ENCODE assay signal across 9 cellular contexts in genomic region chr1:212567676-212568075, GRCh38. TPM values are rescaled to one million over a fixed set of nuclear protein-coding genes. Genes with fewer than 3 reads are reported as not detected.
A peak's percentile ranks its signal among the peaks of the same experiment; 100 is the strongest.
DNase-seq lines count a peak whose midpoint lies in the region; ATAC-seq and TF ChIP-seq lines count a peak whose summit lies in the region.
"Had no signal": no experiment of that assay in that cellular context is flagged by ENCODE, and none has a peak within 500 bp of the region (broad histone marks: within the 10 kb centered on the region; RNA-seq: fewer than 3 reads in every experiment).

No MANE protein-coding gene starts in this region.

- CTCF ChIA-PET in activated CD8-positive, alpha-beta T cell treated with anti-CD3 and anti-CD28 coated beads, Interleukin-2, amount 10 ng/mL, durations not matched to agents 7 days and 5 days (lab: Charles Lee): interaction anchor here (0.6 to 3.1 kb wide), 8 partner anchors 15 to 532 kb away, joined by 3 to 17 read pairs (median 4); partner anchors contain the start of genes DTL and INTS7

- H3K4me1 ChIP-seq in tibial nerve: peaks cover 0 to 17% (median 7%) of the 10 kb centered on the region in 4 donors

- TF ChIP-seq CTCF in mesothelial cell of epicardium (IDR thresholded peaks at IDR 0.05; ENCODE audit: unreplicated experiment) (no peak), tibial nerve (IDR thresholded peaks at IDR 0.05) (no peak)

- H3K9me3 Mint-ChIP-seq in activated T-cell treated with anti-CD3 and anti-CD28 coated beads, Interleukin-2, amount 50 U/mL, for 72 hours: peaks cover 0 to 3% of the 10 kb centered on the region in 2 donors
- peaks cover 5% of the 10 kb centered on the region for H3K9me3 Mint-ChIP-seq in activated T-cell treated with anti-CD3 and anti-CD28 coated beads, Interleukin-2, amount 50 U/mL, for 24 hours
- H3K9me3 Mint-ChIP-seq in activated CD8-positive, alpha-beta T cell treated with anti-CD3 and anti-CD28 coated beads, Interleukin-2, amount 10 ng/mL, durations not matched to agents 7 days and 5 days (ENCODE audit: insufficient read depth): no peaks in the 10 kb centered on the region
- H3K9me3 Mint-ChIP-seq in mesothelial cell of epicardium: peaks cover 4% of the 10 kb centered on the region

- in situ Hi-C loops in G401 (cut with HindIII; ENCODE audit: low sequenced_read_pairs): no loop called here

- H3K27me3 ChIP-seq in tibial nerve: no peaks in the 10 kb centered on the region

- DNase-seq in activated T-cell treated with anti-CD3 and anti-CD28 coated beads, Interleukin-2, amount 50 U/mL, for 72 hours: no peak
- no peak for DNase-seq in activated T-cell treated with anti-CD3 and anti-CD28 coated beads, Interleukin-2, amount 50 U/mL, for 24 hours
- no peak for DNase-seq in activated CD8-positive, alpha-beta T cell treated with anti-CD3 and anti-CD28 coated beads, Interleukin-2, amount 10 ng/mL, durations not matched to agents 7 days and 5 days
- DNase-seq in mesothelial cell of epicardium (ENCODE audit: low spot score in 2 of 2, unreplicated experiment in 2 of 2) (no peak), tibial nerve (ENCODE audit: low spot score in 2 of 2) (no peak), G401 (ENCODE audit: low spot score) (no peak)
- DNase-seq: NCI-H1694 had no signal

- H3K4me1 Mint-ChIP-seq in activated T-cell treated with anti-CD3 and anti-CD28 coated beads, Interleukin-2, amount 50 U/mL, for 72 hours (ENCODE audit: low read depth): peaks cover 46% of the 10 kb centered on the region
- peaks cover 37% of the 10 kb centered on the region for H3K4me1 Mint-ChIP-seq in activated T-cell treated with anti-CD3 and anti-CD28 coated beads, Interleukin-2, amount 50 U/mL, for 24 hours (ENCODE audit: low read depth)
- H3K4me1 Mint-ChIP-seq in activated CD8-positive, alpha-beta T cell treated with anti-CD3 and anti-CD28 coated beads, Interleukin-2, amount 10 ng/mL, durations not matched to agents 7 days and 5 days (ENCODE audit: low read depth): peaks cover 22% of the 10 kb centered on the region
- peaks cover 22% of the 10 kb centered on the region for H3K4me1 Mint-ChIP-seq in mesothelial cell of epicardium

- 40 to 47% methylated on average over 2 of the region's 2 CpGs for WGBS in tibial nerve, 2 donors

- H3K9me3 ChIP-seq in tibial nerve: peaks cover 0 to 2% (median 0%) of the 10 kb centered on the region in 4 donors

- TF ChIP-seq EP300 in tibial nerve (IDR thresholded peaks at IDR 0.05): no peak

- no peak for ATAC-seq in activated T-cell treated with anti-CD3 and anti-CD28 coated beads, Interleukin-2, amount 50 U/mL, for 72 hours (replicated peaks in 1 of 2)
- ATAC-seq in activated CD8-positive, alpha-beta T cell treated with anti-CD3 and anti-CD28 coated beads, Interleukin-2, amount 10 ng/mL, durations not matched to agents 7 days and 5 days: no peak
- ATAC-seq in HG03571 (IDR thresholded peaks at IDR 0.05; ENCODE audit: unreplicated experiment) (no peak), GM18519 (IDR thresholded peaks at IDR 0.05; ENCODE audit: low FRiP score, unreplicated experiment) (no peak)

- peaks cover 19% of the 10 kb centered on the region for H3K27me3 Mint-ChIP-seq in activated T-cell treated with anti-CD3 and anti-CD28 coated beads, Interleukin-2, amount 50 U/mL, for 72 hours (ENCODE audit: low read depth)
- peaks cover 2% of the 10 kb centered on the region for H3K27me3 Mint-ChIP-seq in activated T-cell treated with anti-CD3 and anti-CD28 coated beads, Interleukin-2, amount 50 U/mL, for 24 hours
- H3K27me3 Mint-ChIP-seq in activated CD8-positive, alpha-beta T cell treated with anti-CD3 and anti-CD28 coated beads, Interleukin-2, amount 10 ng/mL, durations not matched to agents 7 days and 5 days (ENCODE audit: low read depth): peaks cover 12% of the 10 kb centered on the region
- H3K27me3 Mint-ChIP-seq in mesothelial cell of epicardium (ENCODE audit: low read depth): no peaks in the 10 kb centered on the region

- no peaks in the 10 kb centered on the region for H3K36me3 Mint-ChIP-seq in activated T-cell treated with anti-CD3 and anti-CD28 coated beads, Interleukin-2, amount 50 U/mL, for 72 hours (ENCODE audit: insufficient read depth in 2 of 2)
- no peaks in the 10 kb centered on the region for H3K36me3 Mint-ChIP-seq in activated T-cell treated with anti-CD3 and anti-CD28 coated beads, Interleukin-2, amount 50 U/mL, for 24 hours (ENCODE audit: low read depth)
- H3K36me3 Mint-ChIP-seq in activated CD8-positive, alpha-beta T cell treated with anti-CD3 and anti-CD28 coated beads, Interleukin-2, amount 10 ng/mL, durations not matched to agents 7 days and 5 days (ENCODE audit: low read depth): no peaks in the 10 kb centered on the region
- no peaks in the 10 kb centered on the region for H3K36me3 Mint-ChIP-seq in mesothelial cell of epicardium

- H3K36me3 ChIP-seq in tibial nerve: no peaks in the 10 kb centered on the region

- POLR2A ChIA-PET in activated CD8-positive, alpha-beta T cell treated with anti-CD3 and anti-CD28 coated beads, Interleukin-2, amount 10 ng/mL, durations not matched to agents 7 days and 5 days (lab: Charles Lee): interaction anchor here (0.9 to 3.1 kb wide), 3 partner anchors 9 to 41 kb away, joined by 5 to 20 read pairs (median 6); partner anchors contain the start of gene ATF3

- no peak for TF ChIP-seq POLR2A in tibial nerve (IDR thresholded peaks at IDR 0.05)

- peak overlapping the region; percentile 76 to 93 for H3K4me3 Mint-ChIP-seq in activated T-cell treated with anti-CD3 and anti-CD28 coated beads, Interleukin-2, amount 50 U/mL, for 72 hours
- H3K4me3 Mint-ChIP-seq in activated T-cell treated with anti-CD3 and anti-CD28 coated beads, Interleukin-2, amount 50 U/mL, for 24 hours: no peak overlapping the region
- H3K4me3 Mint-ChIP-seq in activated CD8-positive, alpha-beta T cell treated with anti-CD3 and anti-CD28 coated beads, Interleukin-2, amount 10 ng/mL, durations not matched to agents 7 days and 5 days: peak overlapping the region; percentile 85
- H3K4me3 Mint-ChIP-seq in mesothelial cell of epicardium: no peak overlapping the region

- no peak overlapping the region for H3K4me3 ChIP-seq in tibial nerve

- peak overlapping the region; percentile 92 for H3K27ac Mint-ChIP-seq in activated T-cell treated with anti-CD3 and anti-CD28 coated beads, Interleukin-2, amount 50 U/mL, for 72 hours
- no peak overlapping the region for H3K27ac Mint-ChIP-seq in activated T-cell treated with anti-CD3 and anti-CD28 coated beads, Interleukin-2, amount 50 U/mL, for 24 hours
- H3K27ac Mint-ChIP-seq in activated CD8-positive, alpha-beta T cell treated with anti-CD3 and anti-CD28 coated beads, Interleukin-2, amount 10 ng/mL, durations not matched to agents 7 days and 5 days: no peak overlapping the region
- H3K27ac Mint-ChIP-seq in mesothelial cell of epicardium: peak overlapping the region; percentile 98

- peak overlapping the region in 3 of 4 donors; percentile 57 to 85 (median 83) for H3K27ac ChIP-seq in tibial nerve

RNA-seq across cellular contexts. Expression of gene ATF3, which starts 40.9 kb away (rescaled TPM):
- total RNA-seq in activated T-cell treated with anti-CD3 and anti-CD28 coated beads, Interleukin-2, amount 50 U/mL, for 72 hours: 100 to 1,000 TPM in 1 of 2 donors, 10 to 100 TPM in 1; 96.3 to 107 TPM
- 10 to 100 TPM; 12.1 to 12.5 TPM for total RNA-seq in activated CD8-positive, alpha-beta T cell treated with anti-CD3 and anti-CD28 coated beads, Interleukin-2, amount 10 ng/mL, durations not matched to agents 7 days and 5 days
- total RNA-seq in mesothelial cell of epicardium: 134 to 147 TPM (median 146 TPM) in 3 replicates
- 10 to 100 TPM; 12.3 to 19.2 (median 13.7) TPM for total RNA-seq in tibial nerve
- 51.7 and 59.9 TPM in 2 replicates for total RNA-seq in G401 (2014; rRNA removed; shearing (Covaris generic))

Comparison
In these comparisons a context has a peak if more than half of its experiments do, and no peak if none do; other contexts are left out.
1. H3K27ac Mint-ChIP-seq: peak in activated T-cell treated with anti-CD3 and anti-CD28 coated beads, Interleukin-2, amount 50 U/mL, for 72 hours (single experiment) and mesothelial cell of epicardium (single experiment); none in activated T-cell treated with anti-CD3 and anti-CD28 coated beads, Interleukin-2, amount 50 U/mL, for 24 hours (single experiment) and activated CD8-positive, alpha-beta T cell treated with anti-CD3 and anti-CD28 coated beads, Interleukin-2, amount 10 ng/mL, durations not matched to agents 7 days and 5 days (single experiment).
2. H3K4me3 Mint-ChIP-seq: peak in activated T-cell treated with anti-CD3 and anti-CD28 coated beads, Interleukin-2, amount 50 U/mL, for 72 hours (2 of 2) and activated CD8-positive, alpha-beta T cell treated with anti-CD3 and anti-CD28 coated beads, Interleukin-2, amount 10 ng/mL, durations not matched to agents 7 days and 5 days (single experiment); none in activated T-cell treated with anti-CD3 and anti-CD28 coated beads, Interleukin-2, amount 50 U/mL, for 24 hours (single experiment) and mesothelial cell of epicardium (single experiment).